29 cellular contexts compared by ENCODE assay signal in genomic region chr2:172912245-172912644, GRCh38.
"Had no signal": no experiment of that assay in that cellular context is flagged by ENCODE, and none has a peak within 500 bp of the region (broad histone marks: within the 10 kb centered on the region; RNA-seq: fewer than 3 reads in every experiment).

No MANE protein-coding gene starts in this region.

- H3K27ac ChIP-seq: ascending aorta, body of pancreas, SJSA1 had no signal

- H3K9me3 ChIP-seq: ascending aorta, body of pancreas, SJSA1 had no signal

- H3K36me3 ChIP-seq: ascending aorta, SJSA1 had no signal

- H3K27ac Mint-ChIP-seq: activated CD8-positive, alpha-beta T cell treated with anti-CD3 and anti-CD28 coated beads, Interleukin-2, amount 10 ng/mL, durations not matched to agents 7 days and 5 days; T-helper 1 cell treated with Interleukin-12 subunit alpha and Interleukin-12 subunit beta and Interleukin-4 antibody, amounts not matched to agents 30 μg/mL and 1 μg/mL, for 36 hours; WTC11 had no signal

- ATAC-seq: activated CD8-positive, alpha-beta T cell treated with anti-CD3 and anti-CD28 coated beads, Interleukin-2, amount 10 ng/mL, durations not matched to agents 7 days and 5 days; body of pancreas; PC-3; SK-N-SH treated with all-trans-retinoic acid at 6 μM for 48 hours; WTC11 had no signal

- H3K36me3 Mint-ChIP-seq: WTC11 had no signal

- H3K4me3 Mint-ChIP-seq: activated CD8-positive, alpha-beta T cell treated with anti-CD3 and anti-CD28 coated beads, Interleukin-2, amount 10 ng/mL, durations not matched to agents 7 days and 5 days; T-helper 1 cell treated with Interleukin-12 subunit alpha and Interleukin-12 subunit beta and Interleukin-4 antibody, amounts not matched to agents 30 μg/mL and 1 μg/mL, for 36 hours; WTC11 had no signal

- H3K4me3 ChIP-seq: ascending aorta, body of pancreas, SJSA1 had no signal

- DNase-seq: activated CD4-positive, alpha-beta T cell treated with anti-CD3 and anti-CD28 coated beads for 48 hours; activated CD4-positive, alpha-beta T cell treated with anti-CD3 and anti-CD28 coated beads, Interleukin-2, amount 50 U/mL, for 4 hours; activated CD4-positive, CD25-positive, alpha-beta regulatory T cell treated with anti-CD3 and anti-CD28 coated beads, Interleukin-2, amount 50 U/mL, for 72 hours; activated CD8-positive, alpha-beta memory T cell treated with anti-CD3 and anti-CD28 coated beads, Interleukin-2, amount 50 U/mL, for 48 hours; activated CD8-positive, alpha-beta T cell treated with anti-CD3 and anti-CD28 coated beads, Interleukin-2, amount 10 ng/mL, durations not matched to agents 7 days and 5 days; activated naive CD4-positive, alpha-beta T cell treated with anti-CD3 and anti-CD28 coated beads, Interleukin-2, amount 50 U/mL, for 16 hours; activated T-cell treated with anti-CD3 and anti-CD28 coated beads, Interleukin-2, amount 50 U/mL, for 1 hour; amniotic stem cell; body of pancreas; Kasumi-1; MV-4-11; NCI-H1092 treated with DMSO at 0.1 percent for 48 hours; NCI-H1417 treated with DMSO at 0.1 percent for 48 hours; NCI-H1694; NCI-H2029; NCI-H2107; NCI-H2171 treated with DMSO at 0.1 percent for 48 hours; NCI-H226; NCI-H69; PC-3; SHP77; SW 1271; T-helper 9 cell had no signal

- H3K9me3 Mint-ChIP-seq: T-helper 1 cell treated with Interleukin-12 subunit alpha and Interleukin-12 subunit beta and Interleukin-4 antibody, amounts not matched to agents 30 μg/mL and 1 μg/mL, for 36 hours; WTC11 had no signal

- H3K27me3 ChIP-seq: ascending aorta, body of pancreas, SJSA1 had no signal

- H3K4me1 ChIP-seq: ascending aorta, body of pancreas, SJSA1 had no signal

- FAIRE-seq: RCC 7860 had no signal
